In the genomic region with DNA sequence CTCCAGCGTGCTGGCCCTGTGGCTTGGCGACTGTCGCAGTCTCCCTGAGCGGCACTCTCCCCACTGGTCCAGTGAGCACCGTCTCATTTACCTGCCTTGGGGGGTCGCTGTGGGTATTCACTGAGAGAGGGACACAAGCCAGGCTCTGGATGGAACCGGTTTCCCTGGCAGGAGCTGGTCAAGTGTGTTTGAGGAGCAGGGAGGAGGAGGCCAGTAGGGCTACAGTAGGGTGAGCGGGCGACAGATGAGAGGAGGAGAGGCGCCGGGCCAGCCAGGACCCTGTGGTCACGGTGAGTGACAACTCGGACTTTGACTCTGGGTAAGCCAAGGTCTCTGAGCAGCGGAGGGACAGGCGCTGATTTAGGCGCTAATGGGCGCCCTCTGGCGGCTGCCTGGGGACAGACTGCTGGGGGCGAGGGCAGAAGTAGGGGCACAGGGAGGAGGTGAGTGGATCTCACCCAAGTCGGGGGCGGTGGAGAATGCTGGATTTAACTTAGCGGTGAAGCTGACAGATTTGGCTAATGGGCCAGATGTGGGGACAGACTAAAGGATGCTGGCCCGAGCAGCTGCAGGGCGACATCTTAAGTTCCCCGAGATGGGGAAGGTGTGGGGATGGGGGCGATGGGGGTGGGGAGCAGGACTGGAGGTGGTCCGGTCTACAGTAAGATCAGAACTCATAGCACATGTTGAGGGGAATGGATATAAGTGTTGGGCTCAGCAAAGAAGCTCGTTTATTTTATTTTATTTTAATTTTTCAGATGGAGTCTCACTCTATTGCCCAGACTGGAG, we compare ENCODE assay signal across 1 cellular context.
TF ChIP-seq lines count a peak whose summit lies in the region.

No MANE protein-coding gene starts in this region.

TF ChIP-seq in HepG2, 621 proteins besides CTCF, POLR2A, EP300 and RAD21 (continued from another document and continues in another):
- TF ChIP-seq, protein P1, sequence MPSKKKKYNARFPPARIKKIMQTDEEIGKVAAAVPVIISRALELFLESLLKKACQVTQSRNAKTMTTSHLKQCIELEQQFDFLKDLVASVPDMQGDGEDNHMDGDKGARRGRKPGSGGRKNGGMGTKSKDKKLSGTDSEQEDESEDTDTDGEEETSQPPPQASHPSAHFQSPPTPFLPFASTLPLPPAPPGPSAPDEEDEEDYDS (CRISPR knock-in tag; IDR thresholded peaks at IDR 0.05): peak; percentile 71
- TF ChIP-seq, protein P2, sequence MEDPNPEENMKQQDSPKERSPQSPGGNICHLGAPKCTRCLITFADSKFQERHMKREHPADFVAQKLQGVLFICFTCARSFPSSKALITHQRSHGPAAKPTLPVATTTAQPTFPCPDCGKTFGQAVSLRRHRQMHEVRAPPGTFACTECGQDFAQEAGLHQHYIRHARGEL (CRISPR knock-in tag; IDR thresholded peaks at IDR 0.05): peak; percentile 37; the same call in 1 of the 2 replicates
- TF ChIP-seq KDM2A (CRISPR knock-in tag; IDR thresholded peaks at IDR 0.05; ENCODE audit: borderline replicate concordance, low read depth) (peak; percentile 69; the same call in 1 of the 2 replicates), SMAD1 (CRISPR knock-in tag; IDR thresholded peaks at IDR 0.05; ENCODE audit: borderline replicate concordance, low read depth) (peak; percentile 86; the same call in 1 of the 2 replicates), HOXA9 (CRISPR knock-in tag; IDR thresholded peaks at IDR 0.05; ENCODE audit: borderline replicate concordance) (no peak), NR2F2 (IDR thresholded peaks at IDR 0.05; ENCODE audit: borderline replicate concordance, low read depth) (no peak), ZBTB42 (CRISPR knock-in tag; IDR thresholded peaks at IDR 0.05) (no peak), MAFF (IDR thresholded peaks at IDR 0.05; ENCODE audit: low read depth, low read length) (no peak), SALL2 (CRISPR knock-in tag; IDR thresholded peaks at IDR 0.05) (peak; percentile 62; the same call in 1 of the 2 replicates), POLR2G (IDR thresholded peaks at IDR 0.05; ENCODE audit: low read depth, low read length) (peak; percentile 33; the same call in 1 of the 2 replicates), ZNF496 (CRISPR knock-in tag; IDR thresholded peaks at IDR 0.05; ENCODE audit: insufficient replicate concordance) (no peak), YEATS4 (CRISPR knock-in tag; IDR thresholded peaks at IDR 0.05; ENCODE audit: borderline replicate concordance) (no peak; the same call in none of the 2 replicates), TOE1 (CRISPR knock-in tag; IDR thresholded peaks at IDR 0.05) (no peak), ZNF768 (CRISPR knock-in tag; IDR thresholded peaks at IDR 0.05) (peak; percentile 83), ONECUT2 (CRISPR knock-in tag; IDR thresholded peaks at IDR 0.05) (no peak), GPN1 (CRISPR knock-in tag; IDR thresholded peaks at IDR 0.05; ENCODE audit: borderline replicate concordance) (no peak), ZNF30 (CRISPR knock-in tag; IDR thresholded peaks at IDR 0.05) (no peak), TCF7 (IDR thresholded peaks at IDR 0.05; ENCODE audit: low read depth) (no peak), SNAI1 (CRISPR knock-in tag; IDR thresholded peaks at IDR 0.05; ENCODE audit: borderline replicate concordance) (no peak), HES4 (CRISPR knock-in tag; IDR thresholded peaks at IDR 0.05; ENCODE audit: borderline replicate concordance) (no peak), RBM22 (optimal IDR thresholded peaks at IDR 0.05; ENCODE audit: low read length) (no peak), AGO2 (optimal IDR thresholded peaks at IDR 0.05; ENCODE audit: low read depth, low read length) (peak; percentile 38), ZNF256 (CRISPR knock-in tag; conservative IDR thresholded peaks at IDR 0.05) (no peak), ZKSCAN8 (CRISPR knock-in tag; IDR thresholded peaks at IDR 0.05; ENCODE audit: borderline replicate concordance) (peak; percentile 63; the same call in 1 of the 2 replicates), MYNN (CRISPR knock-in tag; IDR thresholded peaks at IDR 0.05; ENCODE audit: low read depth) (no peak), NFE2L2 (IDR thresholded peaks at IDR 0.05; ENCODE audit: low read length) (no peak), ZNF747 (CRISPR knock-in tag; IDR thresholded peaks at IDR 0.05; ENCODE audit: borderline replicate concordance) (peak; percentile 29; the same call in 1 of the 2 replicates), SP140L (CRISPR knock-in tag; IDR thresholded peaks at IDR 0.05; ENCODE audit: borderline replicate concordance) (no peak), ZNF3 (CRISPR knock-in tag; IDR thresholded peaks at IDR 0.05) (0 out of 2 replicates have a peak, but pooled peaks have one; percentile 54), DPF2 (CRISPR knock-in tag; IDR thresholded peaks at IDR 0.05; ENCODE audit: borderline replicate concordance, low read depth) (no peak), TSC22D2 (CRISPR knock-in tag; IDR thresholded peaks at IDR 0.05; ENCODE audit: borderline replicate concordance) (peak; percentile 59; the same call in 1 of the 2 replicates), MAZ (IDR thresholded peaks at IDR 0.05; ENCODE audit: borderline replicate concordance, low read depth, low read length) (peak; percentile 88; the same call in 1 of the 2 replicates), MAZ (CRISPR knock-in tag; IDR thresholded peaks at IDR 0.05; ENCODE audit: low read depth) (peak; percentile 82), MLLT10 (CRISPR knock-in tag; IDR thresholded peaks at IDR 0.05) (no peak), RAD51 (IDR thresholded peaks at IDR 0.05; ENCODE audit: borderline replicate concordance) (no peak), ZFP37 (CRISPR knock-in tag; IDR thresholded peaks at IDR 0.05; ENCODE audit: borderline replicate concordance) (no peak), AKAP8 (CRISPR knock-in tag; IDR thresholded peaks at IDR 0.05) (no peak), ARNTL (CRISPR knock-in tag; IDR thresholded peaks at IDR 0.05) (0 out of 2 replicates have a peak, but pooled peaks have one; percentile 53), RELA (CRISPR knock-in tag; IDR thresholded peaks at IDR 0.05) (no peak), JUNB (CRISPR knock-in tag; IDR thresholded peaks at IDR 0.05; ENCODE audit: borderline replicate concordance) (no peak), PPARG (CRISPR knock-in tag; conservative IDR thresholded peaks at IDR 0.05) (0 out of 2 replicates have a peak, but pooled peaks have one; percentile 51), FOXA1 (IDR thresholded peaks at IDR 0.05) (no peak), FOXA1 (CRISPR knock-in tag; IDR thresholded peaks at IDR 0.05) (peak; percentile 6; the same call in 1 of the 2 replicates), ZSCAN12 (CRISPR knock-in tag; IDR thresholded peaks at IDR 0.05) (no peak), ZNF136 (CRISPR knock-in tag; IDR thresholded peaks at IDR 0.05; ENCODE audit: low read depth) (no peak), MEIS2 (CRISPR knock-in tag; IDR thresholded peaks at IDR 0.05) (peak; percentile 98), FLYWCH1 (CRISPR knock-in tag; IDR thresholded peaks at IDR 0.05) (no peak), EEA1 (CRISPR knock-in tag; IDR thresholded peaks at IDR 0.05; ENCODE audit: borderline replicate concordance) (no peak)
- TF ChIP-seq, protein P3, sequence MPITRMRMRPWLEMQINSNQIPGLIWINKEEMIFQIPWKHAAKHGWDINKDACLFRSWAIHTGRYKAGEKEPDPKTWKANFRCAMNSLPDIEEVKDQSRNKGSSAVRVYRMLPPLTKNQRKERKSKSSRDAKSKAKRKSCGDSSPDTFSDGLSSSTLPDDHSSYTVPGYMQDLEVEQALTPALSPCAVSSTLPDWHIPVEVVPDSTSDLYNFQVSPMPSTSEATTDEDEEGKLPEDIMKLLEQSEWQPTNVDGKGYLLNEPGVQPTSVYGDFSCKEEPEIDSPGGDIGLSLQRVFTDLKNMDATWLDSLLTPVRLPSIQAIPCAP (CRISPR knock-in tag; IDR thresholded peaks at IDR 0.05; ENCODE audit: low read depth): no peak
- TF ChIP-seq, protein P4, sequence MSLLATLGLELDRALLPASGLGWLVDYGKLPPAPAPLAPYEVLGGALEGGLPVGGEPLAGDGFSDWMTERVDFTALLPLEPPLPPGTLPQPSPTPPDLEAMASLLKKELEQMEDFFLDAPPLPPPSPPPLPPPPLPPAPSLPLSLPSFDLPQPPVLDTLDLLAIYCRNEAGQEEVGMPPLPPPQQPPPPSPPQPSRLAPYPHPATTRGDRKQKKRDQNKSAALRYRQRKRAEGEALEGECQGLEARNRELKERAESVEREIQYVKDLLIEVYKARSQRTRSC (CRISPR knock-in tag; IDR thresholded peaks at IDR 0.05; ENCODE audit: low read depth): no peak
- TF ChIP-seq, protein P5, sequence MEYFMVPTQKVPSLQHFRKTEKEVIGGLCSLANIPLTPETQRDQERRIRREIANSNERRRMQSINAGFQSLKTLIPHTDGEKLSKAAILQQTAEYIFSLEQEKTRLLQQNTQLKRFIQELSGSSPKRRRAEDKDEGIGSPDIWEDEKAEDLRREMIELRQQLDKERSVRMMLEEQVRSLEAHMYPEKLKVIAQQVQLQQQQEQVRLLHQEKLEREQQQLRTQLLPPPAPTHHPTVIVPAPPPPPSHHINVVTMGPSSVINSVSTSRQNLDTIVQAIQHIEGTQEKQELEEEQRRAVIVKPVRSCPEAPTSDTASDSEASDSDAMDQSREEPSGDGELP (IDR thresholded peaks at IDR 0.05; ENCODE audit: borderline replicate concordance, low read depth): peak; percentile 61; the same call in 1 of the 2 replicates
- TF ChIP-seq, protein P6, sequence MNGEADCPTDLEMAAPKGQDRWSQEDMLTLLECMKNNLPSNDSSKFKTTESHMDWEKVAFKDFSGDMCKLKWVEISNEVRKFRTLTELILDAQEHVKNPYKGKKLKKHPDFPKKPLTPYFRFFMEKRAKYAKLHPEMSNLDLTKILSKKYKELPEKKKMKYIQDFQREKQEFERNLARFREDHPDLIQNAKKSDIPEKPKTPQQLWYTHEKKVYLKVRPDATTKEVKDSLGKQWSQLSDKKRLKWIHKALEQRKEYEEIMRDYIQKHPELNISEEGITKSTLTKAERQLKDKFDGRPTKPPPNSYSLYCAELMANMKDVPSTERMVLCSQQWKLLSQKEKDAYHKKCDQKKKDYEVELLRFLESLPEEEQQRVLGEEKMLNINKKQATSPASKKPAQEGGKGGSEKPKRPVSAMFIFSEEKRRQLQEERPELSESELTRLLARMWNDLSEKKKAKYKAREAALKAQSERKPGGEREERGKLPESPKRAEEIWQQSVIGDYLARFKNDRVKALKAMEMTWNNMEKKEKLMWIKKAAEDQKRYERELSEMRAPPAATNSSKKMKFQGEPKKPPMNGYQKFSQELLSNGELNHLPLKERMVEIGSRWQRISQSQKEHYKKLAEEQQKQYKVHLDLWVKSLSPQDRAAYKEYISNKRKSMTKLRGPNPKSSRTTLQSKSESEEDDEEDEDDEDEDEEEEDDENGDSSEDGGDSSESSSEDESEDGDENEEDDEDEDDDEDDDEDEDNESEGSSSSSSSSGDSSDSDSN (CRISPR knock-in tag; IDR thresholded peaks at IDR 0.05): peak; percentile 79
- TF ChIP-seq, protein P7, sequence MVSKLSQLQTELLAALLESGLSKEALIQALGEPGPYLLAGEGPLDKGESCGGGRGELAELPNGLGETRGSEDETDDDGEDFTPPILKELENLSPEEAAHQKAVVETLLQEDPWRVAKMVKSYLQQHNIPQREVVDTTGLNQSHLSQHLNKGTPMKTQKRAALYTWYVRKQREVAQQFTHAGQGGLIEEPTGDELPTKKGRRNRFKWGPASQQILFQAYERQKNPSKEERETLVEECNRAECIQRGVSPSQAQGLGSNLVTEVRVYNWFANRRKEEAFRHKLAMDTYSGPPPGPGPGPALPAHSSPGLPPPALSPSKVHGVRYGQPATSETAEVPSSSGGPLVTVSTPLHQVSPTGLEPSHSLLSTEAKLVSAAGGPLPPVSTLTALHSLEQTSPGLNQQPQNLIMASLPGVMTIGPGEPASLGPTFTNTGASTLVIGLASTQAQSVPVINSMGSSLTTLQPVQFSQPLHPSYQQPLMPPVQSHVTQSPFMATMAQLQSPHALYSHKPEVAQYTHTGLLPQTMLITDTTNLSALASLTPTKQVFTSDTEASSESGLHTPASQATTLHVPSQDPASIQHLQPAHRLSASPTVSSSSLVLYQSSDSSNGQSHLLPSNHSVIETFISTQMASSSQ (IDR thresholded peaks at IDR 0.05; ENCODE audit: low read depth): no peak
- TF ChIP-seq, protein P7 (CRISPR knock-in tag; IDR thresholded peaks at IDR 0.05; ENCODE audit: borderline replicate concordance): no peak; the same call in 1 of the 2 replicates
- TF ChIP-seq, protein P8, sequence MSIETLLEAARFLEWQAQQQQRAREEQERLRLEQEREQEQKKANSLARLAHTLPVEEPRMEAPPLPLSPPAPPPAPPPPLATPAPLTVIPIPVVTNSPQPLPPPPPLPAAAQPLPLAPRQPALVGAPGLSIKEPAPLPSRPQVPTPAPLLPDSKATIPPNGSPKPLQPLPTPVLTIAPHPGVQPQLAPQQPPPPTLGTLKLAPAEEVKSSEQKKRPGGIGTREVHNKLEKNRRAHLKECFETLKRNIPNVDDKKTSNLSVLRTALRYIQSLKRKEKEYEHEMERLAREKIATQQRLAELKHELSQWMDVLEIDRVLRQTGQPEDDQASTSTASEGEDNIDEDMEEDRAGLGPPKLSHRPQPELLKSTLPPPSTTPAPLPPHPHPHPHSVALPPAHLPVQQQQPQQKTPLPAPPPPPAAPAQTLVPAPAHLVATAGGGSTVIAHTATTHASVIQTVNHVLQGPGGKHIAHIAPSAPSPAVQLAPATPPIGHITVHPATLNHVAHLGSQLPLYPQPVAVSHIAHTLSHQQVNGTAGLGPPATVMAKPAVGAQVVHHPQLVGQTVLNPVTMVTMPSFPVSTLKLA (IDR thresholded peaks at IDR 0.05): no peak
